Comparison of ENCODE assay signal across 1 cellular context in the genomic region with DNA sequence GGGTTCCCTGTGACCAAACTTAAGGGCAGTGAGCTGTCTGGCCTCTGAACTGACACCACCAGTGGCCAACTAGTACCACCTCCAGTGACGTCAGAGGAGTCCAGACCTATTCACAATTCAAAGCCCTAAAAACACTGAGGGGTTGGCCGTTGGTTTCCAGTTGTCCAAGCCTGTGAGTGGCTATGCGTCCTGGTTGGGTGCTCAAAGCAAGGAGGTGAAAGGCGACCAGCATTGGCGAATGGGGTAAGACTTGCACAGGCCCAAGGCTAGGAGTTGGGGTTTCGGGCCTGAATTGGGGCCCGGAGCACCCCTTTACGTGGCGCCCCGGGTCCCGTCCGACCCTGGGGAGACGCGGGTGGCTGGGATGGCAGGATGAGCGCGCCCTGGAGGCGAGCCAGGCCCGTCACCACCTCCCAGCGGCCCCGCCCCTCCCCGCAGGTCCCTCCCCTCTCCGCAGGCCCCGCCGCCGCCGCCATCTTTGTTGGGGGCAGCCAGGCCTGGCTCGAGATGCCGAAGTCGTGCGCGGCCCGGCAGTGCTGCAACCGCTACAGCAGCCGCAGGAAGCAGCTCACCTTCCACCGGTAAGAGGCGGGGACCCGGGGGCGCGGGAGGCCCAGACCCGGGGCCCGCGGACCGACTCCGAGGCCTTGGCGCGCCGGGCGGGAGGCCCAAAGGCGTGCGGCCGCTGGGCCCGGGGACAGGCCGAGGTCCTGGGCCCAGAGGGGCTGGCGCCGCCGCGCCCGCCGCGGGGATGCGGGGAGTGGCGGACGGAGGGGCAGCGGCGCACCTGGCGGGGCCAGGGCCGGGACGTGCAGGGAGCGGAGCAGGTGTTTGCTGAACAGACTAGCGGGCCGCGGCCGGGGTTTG.
TF ChIP-seq lines count a peak whose summit lies in the region.

A gene with protein sequence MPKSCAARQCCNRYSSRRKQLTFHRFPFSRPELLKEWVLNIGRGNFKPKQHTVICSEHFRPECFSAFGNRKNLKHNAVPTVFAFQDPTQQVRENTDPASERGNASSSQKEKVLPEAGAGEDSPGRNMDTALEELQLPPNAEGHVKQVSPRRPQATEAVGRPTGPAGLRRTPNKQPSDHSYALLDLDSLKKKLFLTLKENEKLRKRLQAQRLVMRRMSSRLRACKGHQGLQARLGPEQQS (plus strand): TSS at position 157 of the 867 bp plus-strand sequence. CDS start 351 bp downstream, at position 508.

TF ChIP-seq in K562, 482 proteins besides CTCF, POLR2A, EP300 and RAD21 (continued from another document and continues in another):
- no peak for TF ChIP-seq ZNF407 (IDR thresholded peaks at IDR 0.05; ENCODE audit: low read depth)
- TF ChIP-seq CBX8 (IDR thresholded peaks at IDR 0.05; ENCODE audit: borderline replicate concordance, extremely low read depth, low read depth, low read length, poor library complexity, severe bottlenecking), result no peak
- no peak for TF ChIP-seq E2F4 (CRISPR knock-in tag; IDR thresholded peaks at IDR 0.05; ENCODE audit: low read depth)
- peak; percentile 64 for TF ChIP-seq ETS1 (conservative IDR thresholded peaks at IDR 0.05; ENCODE audit: control insufficient read depth, low read depth, low read length)
- no peak for TF ChIP-seq ZNF764 (CRISPR knock-in tag; IDR thresholded peaks at IDR 0.05; ENCODE audit: low read depth)
- TF ChIP-seq, protein P1, sequence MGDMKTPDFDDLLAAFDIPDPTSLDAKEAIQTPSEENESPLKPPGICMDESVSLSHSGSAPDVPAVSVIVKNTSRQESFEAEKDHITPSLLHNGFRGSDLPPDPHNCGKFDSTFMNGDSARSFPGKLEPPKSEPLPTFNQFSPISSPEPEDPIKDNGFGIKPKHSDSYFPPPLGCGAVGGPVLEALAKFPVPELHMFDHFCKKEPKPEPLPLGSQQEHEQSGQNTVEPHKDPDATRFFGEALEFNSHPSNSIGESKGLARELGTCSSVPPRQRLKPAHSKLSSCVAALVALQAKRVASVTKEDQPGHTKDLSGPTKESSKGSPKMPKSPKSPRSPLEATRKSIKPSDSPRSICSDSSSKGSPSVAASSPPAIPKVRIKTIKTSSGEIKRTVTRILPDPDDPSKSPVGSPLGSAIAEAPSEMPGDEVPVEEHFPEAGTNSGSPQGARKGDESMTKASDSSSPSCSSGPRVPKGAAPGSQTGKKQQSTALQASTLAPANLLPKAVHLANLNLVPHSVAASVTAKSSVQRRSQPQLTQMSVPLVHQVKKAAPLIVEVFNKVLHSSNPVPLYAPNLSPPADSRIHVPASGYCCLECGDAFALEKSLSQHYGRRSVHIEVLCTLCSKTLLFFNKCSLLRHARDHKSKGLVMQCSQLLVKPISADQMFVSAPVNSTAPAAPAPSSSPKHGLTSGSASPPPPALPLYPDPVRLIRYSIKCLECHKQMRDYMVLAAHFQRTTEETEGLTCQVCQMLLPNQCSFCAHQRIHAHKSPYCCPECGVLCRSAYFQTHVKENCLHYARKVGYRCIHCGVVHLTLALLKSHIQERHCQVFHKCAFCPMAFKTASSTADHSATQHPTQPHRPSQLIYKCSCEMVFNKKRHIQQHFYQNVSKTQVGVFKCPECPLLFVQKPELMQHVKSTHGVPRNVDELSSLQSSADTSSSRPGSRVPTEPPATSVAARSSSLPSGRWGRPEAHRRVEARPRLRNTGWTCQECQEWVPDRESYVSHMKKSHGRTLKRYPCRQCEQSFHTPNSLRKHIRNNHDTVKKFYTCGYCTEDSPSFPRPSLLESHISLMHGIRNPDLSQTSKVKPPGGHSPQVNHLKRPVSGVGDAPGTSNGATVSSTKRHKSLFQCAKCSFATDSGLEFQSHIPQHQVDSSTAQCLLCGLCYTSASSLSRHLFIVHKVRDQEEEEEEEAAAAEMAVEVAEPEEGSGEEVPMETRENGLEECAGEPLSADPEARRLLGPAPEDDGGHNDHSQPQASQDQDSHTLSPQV (IDR thresholded peaks at IDR 0.05), result no peak; the same call in 1 of the 2 replicates
- TF ChIP-seq ZNF76 (CRISPR knock-in tag; IDR thresholded peaks at IDR 0.05; ENCODE audit: borderline replicate concordance), result no peak
- no peak for TF ChIP-seq HDAC6 (IDR thresholded peaks at IDR 0.05; ENCODE audit: low read depth, low read length)
- TF ChIP-seq CREB3 (tag; conservative IDR thresholded peaks at IDR 0.05; ENCODE audit: low read depth), result no peak
- TF ChIP-seq CHD2 (IDR thresholded peaks at IDR 0.05; ENCODE audit: low read depth, low read length), result no peak; the same call in 1 of the 2 replicates
- no peak for TF ChIP-seq ZNF384 (IDR thresholded peaks at IDR 0.05; ENCODE audit: low read depth, low read length)
- TF ChIP-seq MYNN (IDR thresholded peaks at IDR 0.05), result peak; percentile 82
- TF ChIP-seq MYNN (CRISPR knock-in tag; IDR thresholded peaks at IDR 0.05), result no peak
- no peak for TF ChIP-seq ZNF232 (CRISPR knock-in tag; IDR thresholded peaks at IDR 0.05)
- TF ChIP-seq RBM17 (IDR thresholded peaks at IDR 0.05; ENCODE audit: borderline replicate concordance, low read depth, low read length), result no peak
- TF ChIP-seq TFAM (CRISPR knock-in tag; conservative IDR thresholded peaks at IDR 0.05), result no peak
- no peak for TF ChIP-seq TSC22D4 (tag; IDR thresholded peaks at IDR 0.05)
- no peak for TF ChIP-seq NR4A1 (CRISPR knock-in tag; IDR thresholded peaks at IDR 0.05)
- TF ChIP-seq NR4A1 (tag; IDR thresholded peaks at IDR 0.05), result no peak
- no peak; the same call in 1 of the 2 replicates for TF ChIP-seq IRF2 (CRISPR knock-in tag; IDR thresholded peaks at IDR 0.05)
- no peak for TF ChIP-seq CEBPZ (IDR thresholded peaks at IDR 0.05; ENCODE audit: borderline replicate concordance, low read depth, low read length)
- no peak for TF ChIP-seq SMAD3 (CRISPR knock-in tag; conservative IDR thresholded peaks at IDR 0.05)
- TF ChIP-seq BRF1 (IDR thresholded peaks at IDR 0.05; ENCODE audit: borderline replicate concordance, extremely low read depth, insufficient read length), result no peak
- no peak for TF ChIP-seq MIER1 (IDR thresholded peaks at IDR 0.05; ENCODE audit: low read depth)
- no peak for TF ChIP-seq HMG20B (CRISPR knock-in tag; IDR thresholded peaks at IDR 0.05)
- TF ChIP-seq, protein P2, sequence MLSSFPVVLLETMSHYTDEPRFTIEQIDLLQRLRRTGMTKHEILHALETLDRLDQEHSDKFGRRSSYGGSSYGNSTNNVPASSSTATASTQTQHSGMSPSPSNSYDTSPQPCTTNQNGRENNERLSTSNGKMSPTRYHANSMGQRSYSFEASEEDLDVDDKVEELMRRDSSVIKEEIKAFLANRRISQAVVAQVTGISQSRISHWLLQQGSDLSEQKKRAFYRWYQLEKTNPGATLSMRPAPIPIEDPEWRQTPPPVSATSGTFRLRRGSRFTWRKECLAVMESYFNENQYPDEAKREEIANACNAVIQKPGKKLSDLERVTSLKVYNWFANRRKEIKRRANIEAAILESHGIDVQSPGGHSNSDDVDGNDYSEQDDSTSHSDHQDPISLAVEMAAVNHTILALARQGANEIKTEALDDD (IDR thresholded peaks at IDR 0.05), result no peak
